ENCODE assay signal across 23 cellular contexts in genomic region chr6:13511913-13512717, GRCh38. TPM values are rescaled to one million over a fixed set of nuclear protein-coding genes. Genes with fewer than 3 reads are reported as not detected.
DNase-seq lines count a peak whose midpoint lies in the region; ATAC-seq and TF ChIP-seq lines count a peak whose summit lies in the region.
"Had no signal": no experiment of that assay in that cellular context is flagged by ENCODE, and none has a peak within 500 bp of the region (broad histone marks: within the 10 kb centered on the region; RNA-seq: fewer than 3 reads in every experiment).

No MANE protein-coding gene starts in this region.

- H3K9ac ChIP-seq in rectal smooth muscle tissue (ENCODE audit: low read length) = no peak overlapping the region
- H3K9ac ChIP-seq: BLaER1 treated with 17β-estradiol and CSF1 and Interleukin-3, amounts not matched to agents 10 nM and 100 nM; GM23248 had no signal

- peak; percentile 91 for ATAC-seq in left lobe of liver
- ATAC-seq in GM21529 (IDR thresholded peaks at IDR 0.05; ENCODE audit: unreplicated experiment) = no peak
- no peak for ATAC-seq in GM18868 (IDR thresholded peaks at IDR 0.05; ENCODE audit: unreplicated experiment)
- ATAC-seq: gastrocnemius medialis; stimulated activated naive CD8-positive, alpha-beta T cell treated with anti-CD3 and anti-CD28 coated beads, Interleukin-15, amount 100 ng/mL, for 72 hours had no signal

- H3K27ac ChIP-seq in Peyer's patch (peak overlapping the region in 3 of 4 donors; percentile 74 to 88 (median 85)), rectal smooth muscle tissue (ENCODE audit: low read depth, low read length) (no peak overlapping the region)
- H3K27ac ChIP-seq: BLaER1 treated with 17β-estradiol and CSF1 and Interleukin-3, amounts not matched to agents 10 nM and 100 nM; gastrocnemius medialis; GM23248; SK-N-MC; VCaP had no signal

- H3K36me3 ChIP-seq in Peyer's patch (no peaks in the 10 kb centered on the region), rectal smooth muscle tissue (ENCODE audit: control insufficient read depth, insufficient read depth, low read length) (no peaks in the 10 kb centered on the region)
- H3K36me3 ChIP-seq: BLaER1 treated with 17β-estradiol and CSF1 and Interleukin-3, amounts not matched to agents 10 nM and 100 nM; gastrocnemius medialis had no signal

- in situ Hi-C loops in GM13977 (cut with MboI; ENCODE audit: low pct_unique_long_range_greater_than_20kb, low sequenced_read_pairs, unreplicated experiment) = no loop called here

- H3K4me3 ChIP-seq in Peyer's patch (peak overlapping the region in 2 of 4 donors; percentile 6 to 35), fibroblast of pulmonary artery (replicated peaks; ENCODE audit: low read depth, low read length) (no peak overlapping the region), rectal smooth muscle tissue (ENCODE audit: low read length) (peak overlapping the region; percentile 27)
- H3K4me3 ChIP-seq: BLaER1 treated with 17β-estradiol and CSF1 and Interleukin-3, amounts not matched to agents 10 nM and 100 nM; gastrocnemius medialis; GM23248; SK-N-MC had no signal

- no peaks in the 10 kb centered on the region for H3K9me3 ChIP-seq in Peyer's patch
- H3K9me3 ChIP-seq: gastrocnemius medialis had no signal

- TF ChIP-seq POLR2A in Peyer's patch (IDR thresholded peaks at IDR 0.05) = peak in 1 of 2 donors; percentile 44

- peaks cover 0 to 8% (median 1%) of the 10 kb centered on the region in 4 donors for H3K4me1 ChIP-seq in Peyer's patch
- H3K4me1 ChIP-seq in rectal smooth muscle tissue (ENCODE audit: control insufficient read depth, insufficient read depth, low read length) = no peaks in the 10 kb centered on the region
- H3K4me1 ChIP-seq: BLaER1 treated with 17β-estradiol and CSF1 and Interleukin-3, amounts not matched to agents 10 nM and 100 nM had no signal

- H3K27me3 ChIP-seq in Peyer's patch (no peaks in the 10 kb centered on the region), rectal smooth muscle tissue (ENCODE audit: control insufficient read depth, insufficient read depth, low read length) (no peaks in the 10 kb centered on the region)
- H3K27me3 ChIP-seq: BLaER1 treated with 17β-estradiol and CSF1 and Interleukin-3, amounts not matched to agents 10 nM and 100 nM; gastrocnemius medialis had no signal

- DNase-seq in Peyer's patch (peak in 2 of 3 donors; percentile 77 to 87), fibroblast of pulmonary artery (ENCODE audit: low read depth) (peak; percentile 57), left lobe of liver (ENCODE audit: low spot score) (peak; percentile 66), GM13977 (ENCODE audit: low spot score) (no peak), 8988T (no peak)
- DNase-seq: activated CD4-positive, alpha-beta T cell treated with anti-CD3 and anti-CD28 coated beads, Interleukin-2, amount 50 U/mL, for 1 hour; activated naive CD4-positive, alpha-beta T cell treated with anti-CD3 and anti-CD28 coated beads, Interleukin-2, amount 50 U/mL, for 16 hours; anterior cingulate cortex; central memory CD4-positive, alpha-beta T cell; effector CD4-positive, alpha-beta T cell; gastrocnemius medialis; GM23248; IMR-90; NCI-H1417; NCI-H2081 treated with DMSO at 0.1 percent for 48 hours; stimulated activated CD4-positive, alpha-beta T cell treated with anti-CD3 and anti-CD28 coated beads, Interleukin-12 subunit alpha, Interleukin-12 subunit beta, amount 100 ng/mL, for 4 hours; stimulated activated naive CD8-positive, alpha-beta T cell treated with anti-CD3 and anti-CD28 coated beads, Interleukin-15, amount 100 ng/mL, for 72 hours had no signal

- peak in 1 of 6 experiments; percentile 9 for TF ChIP-seq CTCF in Peyer's patch (IDR thresholded peaks at IDR 0.05)
- no peak for TF ChIP-seq CTCF in fibroblast of pulmonary artery (IDR thresholded peaks at IDR 0.05; ENCODE audit: low read length, missing control alignments)
- no peak for TF ChIP-seq CTCF in GM13977 (IDR thresholded peaks at IDR 0.05; ENCODE audit: extremely low read depth, insufficient read depth, missing control alignments)

RNA-seq across cellular contexts. Expression of gene GFOD1, which starts 24.7 kb away (rescaled TPM):
- total RNA-seq in Peyer's patch (10 to 100 TPM; 10.7 to 24.2 (median 17.6) TPM), left lobe of liver (9.6 TPM)

Comparison
In these comparisons a context has a peak if more than half of its experiments do, and no peak if none do; other contexts are left out.
1. DNase-seq: peak in Peyer's patch (2 of 3), fibroblast of pulmonary artery (single experiment) and left lobe of liver (single experiment); none in GM13977 (single experiment) and 8988T (single experiment).